In genomic region chr20:62765432-62766070, GRCh38 we compare ENCODE assay signal across 23 cellular contexts. TPM values are rescaled to one million over a fixed set of nuclear protein-coding genes. Genes with fewer than 3 reads are reported as not detected.
DNase-seq lines count a peak whose midpoint lies in the region; ATAC-seq and TF ChIP-seq lines count a peak whose summit lies in the region.
"Had no signal": no experiment of that assay in that cellular context is flagged by ENCODE, and none has a peak within 500 bp of the region (broad histone marks: within the 10 kb centered on the region; RNA-seq: fewer than 3 reads in every experiment).

No MANE protein-coding gene starts in this region.

- in situ Hi-C loops in Panc1 (cut with HindIII; ENCODE audit: low pct_unique_long_range_greater_than_20kb, low sequenced_read_pairs), result no loop called here

- H3K4me3 ChIP-seq in BLaER1 treated with 17β-estradiol and CSF1 and Interleukin-3, amounts not matched to agents 10 nM and 100 nM, result no peak overlapping the region
- H3K4me3 ChIP-seq in Panc1 (ENCODE audit: low read depth in 2 of 2, low read length in 2 of 2) (no peak overlapping the region), right cardiac atrium (ENCODE audit: low read length) (no peak overlapping the region), psoas muscle (no peak overlapping the region)
- H3K4me3 ChIP-seq: BLaER1, SK-N-MC had no signal

- no peaks in the 10 kb centered on the region for H4K20me1 ChIP-seq in BLaER1 treated with 17β-estradiol and CSF1 and Interleukin-3, amounts not matched to agents 10 nM and 100 nM
- H4K20me1 ChIP-seq: BLaER1 had no signal

- intact Hi-C loops in Panc1 (cut with micrococcal nuclease; ENCODE audit: unreplicated experiment) (no loop called here), right cardiac atrium (cut with DNase I) (loop anchor here in 1 of 4 donors (10.0 kb wide), 1 partner anchor 61 kb away; the partner anchor contains the start of gene NTSR1), psoas muscle (cut with DNase I) (loop anchor here in 1 of 2 donors (5.0 kb wide), 1 partner anchor 48 kb away; no protein-coding TSS in a partner anchor)

- H3K9ac ChIP-seq in BLaER1 treated with 17β-estradiol and CSF1 and Interleukin-3, amounts not matched to agents 10 nM and 100 nM, result peak overlapping the region in 1 of 11 experiments; percentile 24; a peak in 1 of 22 replicates
- H3K9ac ChIP-seq: BLaER1, KMS-11 had no signal

- peak; percentile 11 for ATAC-seq in Panc1
- ATAC-seq in right cardiac atrium, result no peak
- ATAC-seq in psoas muscle, result no peak
- no peak for ATAC-seq in GM21528 (IDR thresholded peaks at IDR 0.05; ENCODE audit: low FRiP score, unreplicated experiment)
- ATAC-seq: CD8-positive, alpha-beta T cell had no signal

- CTCF ChIA-PET in Panc1 (lab: Charles Lee), result no interaction called here

- peaks cover 10 to 80% (median 60%) of the 10 kb centered on the region in 10 experiments; a peak in 19 of 20 replicates for H3K4me1 ChIP-seq in BLaER1 treated with 17β-estradiol and CSF1 and Interleukin-3, amounts not matched to agents 10 nM and 100 nM
- no peaks in the 10 kb centered on the region for H3K4me1 ChIP-seq in Panc1 (ENCODE audit: control insufficient read depth, insufficient read depth, low read length)
- H3K4me1 ChIP-seq in right cardiac atrium (ENCODE audit: control insufficient read depth, insufficient read depth, low read length), result no peaks in the 10 kb centered on the region
- H3K4me1 ChIP-seq in psoas muscle, result no peaks in the 10 kb centered on the region

- H3K9me3 ChIP-seq in BLaER1 treated with 17β-estradiol and CSF1 and Interleukin-3, amounts not matched to agents 10 nM and 100 nM (replicated peaks in 1 of 11), result no peaks in the 10 kb centered on the region
- H3K9me3 ChIP-seq in Panc1 (ENCODE audit: control insufficient read depth, insufficient read depth, low read depth, low read length) (no peaks in the 10 kb centered on the region), right cardiac atrium (ENCODE audit: control insufficient read depth, low read length) (no peaks in the 10 kb centered on the region), psoas muscle (no peaks in the 10 kb centered on the region)
- H3K9me3 ChIP-seq: BLaER1 had no signal

- no peaks in the 10 kb centered on the region for H3K36me3 ChIP-seq in BLaER1 treated with 17β-estradiol and CSF1 and Interleukin-3, amounts not matched to agents 10 nM and 100 nM
- H3K36me3 ChIP-seq in Panc1 (ENCODE audit: control insufficient read depth, insufficient read depth, low read length), result no peaks in the 10 kb centered on the region
- no peaks in the 10 kb centered on the region for H3K36me3 ChIP-seq in psoas muscle (ENCODE audit: insufficient read depth in 1 of 2, low read depth in 1 of 2)
- H3K36me3 ChIP-seq: BLaER1 had no signal

- H3K27ac ChIP-seq in BLaER1 treated with 17β-estradiol and CSF1 and Interleukin-3, amounts not matched to agents 10 nM and 100 nM, result no peak overlapping the region
- H3K27ac ChIP-seq in Panc1 (ENCODE audit: low read length) (no peak overlapping the region), right cardiac atrium (ENCODE audit: low read length) (no peak overlapping the region), psoas muscle (no peak overlapping the region)
- H3K27ac ChIP-seq: BLaER1, KMS-11, SK-N-MC had no signal

- POLR2A ChIA-PET in Panc1 (lab: Charles Lee), result interaction anchor here (1.1 kb wide), 1 partner anchor 64 kb away, joined by 3 read pairs; no protein-coding TSS in a partner anchor

- no TSS peak for BruUV-seq in Panc1 (replicated peaks; lab: Mats Ljungman, UMichigan)

- peak overlapping the region in 6 of 11 experiments; percentile 0 to 63 (median 12); a peak in 9 of 22 replicates for H3K4me2 ChIP-seq in BLaER1 treated with 17β-estradiol and CSF1 and Interleukin-3, amounts not matched to agents 10 nM and 100 nM
- H3K4me2 ChIP-seq: KMS-11 had no signal

- DNase-seq in Panc1 (ENCODE audit: low read depth, low spot score) (no peak), right cardiac atrium (peak; percentile 4 to 28 (median 27)), psoas muscle (peak; percentile 8 to 28), globus pallidus (ENCODE audit: low spot score) (no peak), NCI-H345 treated with DMSO at 0.1 percent for 48 hours (lab: John Stamatoyannopoulos, UW; ENCODE audit: unreplicated experiment) (no peak)
- DNase-seq: ACHN, GOT3, HCEC 1CT, IMR-90, NCI-H1105 treated with DMSO at 0.1 percent for 48 hours, NCI-H2029 treated with DMSO at 0.1 percent for 48 hours, NCI-H226, NCI-H524 treated with DMSO at 0.1 percent for 48 hours, NCI-H82, SHP77, SW 1271 had no signal

- TF ChIP-seq CTCF in Panc1 (IDR thresholded peaks at IDR 0.05), result no peak
- TF ChIP-seq CTCF in psoas muscle (IDR thresholded peaks at IDR 0.05), result no peak

- 72% methylated on average over 15 of the region's 15 CpGs for WGBS in right cardiac atrium
- WGBS in psoas muscle, 3 donors, result 80 to 81% (median 81%) methylated on average over 13 to 15 of the region's 15 CpGs

- H3K27me3 ChIP-seq in BLaER1 treated with 17β-estradiol and CSF1 and Interleukin-3, amounts not matched to agents 10 nM and 100 nM, result no peaks in the 10 kb centered on the region
- no peaks in the 10 kb centered on the region for H3K27me3 ChIP-seq in Panc1 (ENCODE audit: control insufficient read depth, insufficient read depth, low read length)
- H3K27me3 ChIP-seq in right cardiac atrium (ENCODE audit: control insufficient read depth, insufficient read depth), result no peaks in the 10 kb centered on the region
- peaks cover 0 to 52% (median 17%) of the 10 kb centered on the region in 3 donors for H3K27me3 ChIP-seq in psoas muscle (ENCODE audit: insufficient read depth in 3 of 3, low read length in 2 of 3)
- H3K27me3 ChIP-seq: BLaER1 had no signal

RNA-seq across cellular contexts. Expression of gene MRGBP, which starts 30.7 kb away (rescaled TPM):
- 49.9 TPM for total RNA-seq in Panc1 (2021; ENCODE audit: unreplicated experiment)
- polyA plus RNA-seq in Panc1 (2012; ENCODE audit: insufficient read length), result 46.9 TPM
- 10 to 100 TPM in 1 of 4 donors, 1 to 10 TPM in 3; 8.3 to 10.9 (median 8.6) TPM for total RNA-seq in right cardiac atrium
- 12.1 TPM for polyA plus RNA-seq in right cardiac atrium
- 1 to 10 TPM; 5.1 to 7.2 (median 5.7) TPM for total RNA-seq in psoas muscle
- polyA plus RNA-seq in psoas muscle, result 10 to 100 TPM in 1 of 3 donors, 1 to 10 TPM in 2; 6.5 to 11.4 (median 7.8) TPM

RNA-seq across cellular contexts. Expression of gene OGFR, which starts 39.1 kb away (rescaled TPM):
- total RNA-seq in Panc1 (2021; ENCODE audit: unreplicated experiment) (47.3 TPM), right cardiac atrium (10 to 100 TPM; 21.0 to 29.6 (median 24.2) TPM), psoas muscle (10 to 100 TPM; 17.3 to 20.9 (median 19.4) TPM)
- polyA plus RNA-seq in Panc1 (2012; ENCODE audit: insufficient read length), result 60.2 TPM
- polyA plus RNA-seq in right cardiac atrium (26.6 TPM), psoas muscle (10 to 100 TPM; 11.6 to 21.6 (median 15.5) TPM)

RNA-seq across cellular contexts. Expression of gene COL9A3, which starts 51.3 kb away (rescaled TPM):
- total RNA-seq in Panc1 (2021; ENCODE audit: unreplicated experiment) (46.6 TPM), right cardiac atrium (1 to 10 TPM; 4.3 to 6.9 (median 5.6) TPM), psoas muscle (under 1 TPM in 3 of 4 donors, not detected in 1; 0.27 to 0.67 (median 0.40) TPM)
- polyA plus RNA-seq in Panc1 (2012; ENCODE audit: insufficient read length), result 53.7 TPM
- polyA plus RNA-seq in right cardiac atrium (13.0 TPM), psoas muscle (under 1 TPM; 0.51 to 0.86 (median 0.67) TPM)
- total RNA-seq: CD8-positive, alpha-beta T cell had no signal

RNA-seq across cellular contexts. Expression of gene NTSR1, which starts 56.9 kb away (rescaled TPM):
- total RNA-seq in Panc1 (2021; ENCODE audit: unreplicated experiment), result 44.1 TPM
- polyA plus RNA-seq in Panc1 (2012; ENCODE audit: insufficient read length), result 73.6 TPM
- under 1 TPM in 1 of 4 donors, not detected in 3; 0.06 TPM for total RNA-seq in right cardiac atrium
- polyA plus RNA-seq in right cardiac atrium, result not detected
- under 1 TPM in 1 of 4 donors, not detected in 3; 0.08 TPM for total RNA-seq in psoas muscle
- under 1 TPM; 0.01 to 0.07 (median 0.04) TPM for polyA plus RNA-seq in psoas muscle
- total RNA-seq: CD8-positive, alpha-beta T cell; OCI-LY7 had no signal

Comparison
In these comparisons a context has a peak if more than half of its experiments do, and no peak if none do; other contexts are left out.
1. DNase-seq: peak in right cardiac atrium (3 of 3) and psoas muscle (2 of 2); none in Panc1 (single experiment), globus pallidus (single experiment) and NCI-H345 treated with DMSO at 0.1 percent for 48 hours (single experiment).